ENCODE assay signal across 13 cellular contexts in genomic region chr6:159170999-159171712, GRCh38. TPM values are rescaled to one million over a fixed set of nuclear protein-coding genes. Genes with fewer than 3 reads are reported as not detected.
DNase-seq lines count a peak whose midpoint lies in the region; ATAC-seq and TF ChIP-seq lines count a peak whose summit lies in the region.
"Had no signal": no experiment of that assay in that cellular context is flagged by ENCODE, and none has a peak within 500 bp of the region (broad histone marks: within the 10 kb centered on the region; RNA-seq: fewer than 3 reads in every experiment).

No MANE protein-coding gene starts in this region.

- no peak for DNase-seq in CD8-positive, alpha-beta memory T cell
- no peak for DNase-seq in T-helper 17 cell
- peak; percentile 72 for DNase-seq in fibroblast of pulmonary artery (ENCODE audit: low read depth)
- DNase-seq in non-pigmented ciliary epithelial cell (ENCODE audit: low read depth): peak; percentile 55
- DNase-seq in GM10248 (ENCODE audit: extremely low spot score): no peak
- no peak for DNase-seq in endothelial cell (ENCODE audit: low spot score)
- no peak for DNase-seq in SIG-M5 treated with dmso at 0.1 percent for 504 hours (lab: John Stamatoyannopoulos, UW; ENCODE audit: unreplicated experiment)
- no peak for DNase-seq in KBM-7
- DNase-seq: activated CD8-positive, alpha-beta memory T cell treated with anti-CD3 and anti-CD28 coated beads for 24 hours; COR-L47; NCI-H82; stimulated activated CD4-positive, alpha-beta T cell treated with anti-CD3 and anti-CD28 coated beads, Interleukin-12 subunit alpha, Interleukin-12 subunit beta, amount 100 ng/mL, for 4 hours had no signal

- peaks cover 6% of the 10 kb centered on the region for H3K4me1 ChIP-seq in CD8-positive, alpha-beta memory T cell (ENCODE audit: insufficient read depth, low read length)

- H3K27me3 Mint-ChIP-seq in CD8-positive, alpha-beta memory T cell: peaks cover 62 to 84% of the 10 kb centered on the region in 2 donors
- H3K27me3 Mint-ChIP-seq in T-helper 17 cell: peaks cover 84% of the 10 kb centered on the region
- H3K27me3 Mint-ChIP-seq in endothelial cell (ENCODE audit: unreplicated experiment): peaks cover 28% of the 10 kb centered on the region

- H3K4me3 Mint-ChIP-seq in CD8-positive, alpha-beta memory T cell: peak overlapping the region; percentile 11 to 70 (median 30)
- H3K4me3 Mint-ChIP-seq in T-helper 17 cell: peak overlapping the region; percentile 36
- no peak overlapping the region for H3K4me3 Mint-ChIP-seq in endothelial cell (ENCODE audit: unreplicated experiment)

- no peaks in the 10 kb centered on the region for H3K9me3 Mint-ChIP-seq in CD8-positive, alpha-beta memory T cell
- no peaks in the 10 kb centered on the region for H3K9me3 Mint-ChIP-seq in endothelial cell (ENCODE audit: unreplicated experiment)

- ATAC-seq in T-helper 17 cell: no peak

- TF ChIP-seq CTCF in fibroblast of pulmonary artery (IDR thresholded peaks at IDR 0.05; ENCODE audit: low read length, missing control alignments) (no peak), GM10248 (IDR thresholded peaks at IDR 0.05; ENCODE audit: control extremely low read depth, extremely low read depth, low read depth, missing control alignments) (no peak), endothelial cell (IDR thresholded peaks at IDR 0.05; ENCODE audit: unreplicated experiment) (no peak)

- CTCF ChIA-PET in CD8-positive, alpha-beta memory T cell (lab: Charles Lee): interaction anchor here (1.1 kb wide), 1 partner anchor 484 kb away, joined by 4 read pairs; no protein-coding TSS in a partner anchor
- CTCF ChIA-PET in GM10248 (lab: Yijun Ruan, JAX): interaction anchor here (2.0 to 3.5 kb wide), 2 partner anchors 12 to 484 kb away, joined by 6 to 19 read pairs; no protein-coding TSS in a partner anchor

- peaks cover 32% of the 10 kb centered on the region for H3K27me3 ChIP-seq in CD8-positive, alpha-beta memory T cell (ENCODE audit: insufficient read depth, low read length, poor library complexity, severe bottlenecking)

- peaks cover 21 to 34% (median 27%) of the 10 kb centered on the region in 3 donors for H3K4me1 Mint-ChIP-seq in CD8-positive, alpha-beta memory T cell
- peaks cover 24% of the 10 kb centered on the region for H3K4me1 Mint-ChIP-seq in T-helper 17 cell
- peaks cover 7% of the 10 kb centered on the region for H3K4me1 Mint-ChIP-seq in endothelial cell (ENCODE audit: unreplicated experiment)

- no peak overlapping the region for H3K4me3 ChIP-seq in CD8-positive, alpha-beta memory T cell (ENCODE audit: low read length)
- H3K4me3 ChIP-seq in fibroblast of pulmonary artery (replicated peaks; ENCODE audit: low read depth, low read length): no peak overlapping the region

- in situ Hi-C loops in KBM-7 (cut with MboI; ENCODE audit: low pct_unique_long_range_greater_than_20kb, low sequenced_read_pairs): no loop called here

- H3K27ac ChIP-seq in CD8-positive, alpha-beta memory T cell (ENCODE audit: low read depth, low read length): no peak overlapping the region

- no peaks in the 10 kb centered on the region for H3K36me3 Mint-ChIP-seq in CD8-positive, alpha-beta memory T cell
- H3K36me3 Mint-ChIP-seq in T-helper 17 cell (ENCODE audit: low read depth) (peaks cover 3% of the 10 kb centered on the region), endothelial cell (ENCODE audit: low read depth, unreplicated experiment) (no peaks in the 10 kb centered on the region)

- H3K27ac Mint-ChIP-seq in CD8-positive, alpha-beta memory T cell: no peak overlapping the region
- H3K27ac Mint-ChIP-seq in T-helper 17 cell (no peak overlapping the region), endothelial cell (ENCODE audit: unreplicated experiment) (no peak overlapping the region)

- no peaks in the 10 kb centered on the region for H3K36me3 ChIP-seq in CD8-positive, alpha-beta memory T cell (ENCODE audit: insufficient read depth, low read length)

- no peaks in the 10 kb centered on the region for H3K9me3 ChIP-seq in CD8-positive, alpha-beta memory T cell (ENCODE audit: low read length)
- no peaks in the 10 kb centered on the region for H3K9me3 ChIP-seq in T-helper 17 cell (ENCODE audit: control insufficient read depth, low read length, poor library complexity, severe bottlenecking)

- POLR2A ChIA-PET in CD8-positive, alpha-beta memory T cell (lab: Charles Lee): no interaction called here
- POLR2A ChIA-PET in GM10248 (lab: Yijun Ruan, JAX): no interaction called here

RNA-seq across cellular contexts. Expression of gene FNDC1, which starts 2.0 kb away (rescaled TPM):
- total RNA-seq in CD8-positive, alpha-beta memory T cell: under 1 TPM; 0.04 TPM
- polyA plus RNA-seq in CD8-positive, alpha-beta memory T cell: not detected
- total RNA-seq in T-helper 17 cell (not detected), endothelial cell (ENCODE audit: unreplicated experiment) (1.2 TPM)
- total RNA-seq: lung microvascular endothelial cell had no signal

Comparison
In these comparisons a context has a peak if more than half of its experiments do, and no peak if none do; other contexts are left out.
1. DNase-seq: peak in fibroblast of pulmonary artery (single experiment) and non-pigmented ciliary epithelial cell (single experiment); none in CD8-positive, alpha-beta memory T cell (0 of 5), T-helper 17 cell (0 of 3), GM10248 (single experiment), endothelial cell (single experiment), SIG-M5 treated with dmso at 0.1 percent for 504 hours (single experiment) and KBM-7 (single experiment).